ENCODE assay signal across 38 cellular contexts in genomic region chr16:20056436-20056835, GRCh38. TPM values are rescaled to one million over a fixed set of nuclear protein-coding genes. Genes with fewer than 3 reads are reported as not detected.
"Had no signal": no experiment of that assay in that cellular context is flagged by ENCODE, and none has a peak within 500 bp of the region (broad histone marks: within the 10 kb centered on the region; RNA-seq: fewer than 3 reads in every experiment).

No MANE protein-coding gene starts in this region.

- H3K36me3 ChIP-seq: adrenal gland, ascending aorta, brain microvascular endothelial cell, breast epithelium, cardiac muscle cell had no signal

- ATAC-seq: activated naive CD4-positive, alpha-beta T cell treated with anti-CD3 and anti-CD28 coated beads, Interleukin-2, amount 50 U/mL, for 72 hours; activated naive CD8-positive, alpha-beta T cell treated with anti-CD3 and anti-CD28 coated beads, Interleukin-2, amount 50 U/mL, for 24 hours; activated T-cell treated with anti-CD3 and anti-CD28 coated beads, Interleukin-2, amount 50 U/mL, for 4 hours; activated T-cell treated with anti-CD3 and anti-CD28 coated beads, Interleukin-2, amount 50 U/mL, for 72 hours; activated T-helper 17 cell treated with anti-CD3 and anti-CD28 coated beads, Interleukin-2, amount 50 U/mL, for 72 hours; body of pancreas had no signal

- H3K4me3 ChIP-seq: adrenal gland, ascending aorta, body of pancreas, breast epithelium, cardiac muscle cell had no signal

- DNase-seq: activated effector memory CD4-positive, alpha-beta T cell treated with anti-CD3 and anti-CD28 coated beads, Interleukin-2, amount 50 U/mL, for 16 hours; activated effector memory CD4-positive, alpha-beta T cell treated with Interleukin-2 at 50 U/mL for 16 hours; activated gamma-delta T cell; activated gamma-delta T cell treated with Interleukin-2 at 50 U/mL for 16 hours; activated naive CD4-positive, alpha-beta T cell; activated naive CD4-positive, alpha-beta T cell treated with anti-CD3 and anti-CD28 coated beads for 36 hours; activated naive CD4-positive, alpha-beta T cell treated with anti-CD3 and anti-CD28 coated beads, Interleukin-2, amount 10 ng/mL, durations not matched to agents 7 days and 5 days; activated naive CD4-positive, alpha-beta T cell treated with anti-CD3 and anti-CD28 coated beads, Interleukin-2, amount 50 U/mL, for 16 hours; activated naive CD4-positive, alpha-beta T cell treated with Interleukin-2 at 50 U/mL for 16 hours; activated naive CD8-positive, alpha-beta T cell treated with anti-CD3 and anti-CD28 coated beads for 36 hours; activated naive CD8-positive, alpha-beta T cell treated with anti-CD3 and anti-CD28 coated beads, Interleukin-2, amount 10 ng/mL, durations not matched to agents 7 days and 5 days; activated naive CD8-positive, alpha-beta T cell treated with anti-CD3 and anti-CD28 coated beads, Interleukin-2, amount 50 U/mL, for 24 hours; activated T-cell treated with anti-CD3 and anti-CD28 coated beads, Interleukin-2, amount 50 U/mL, for 24 hours; activated T-cell treated with anti-CD3 and anti-CD28 coated beads, Interleukin-2, amount 50 U/mL, for 4 hours; activated T-cell treated with anti-CD3 and anti-CD28 coated beads, Interleukin-2, amount 50 U/mL, for 48 hours; activated T-cell treated with anti-CD3 and anti-CD28 coated beads, Interleukin-2, amount 50 U/mL, for 72 hours; adrenal gland; amniotic stem cell; amygdala; anterior cingulate cortex; aorta; body of pancreas; brain microvascular endothelial cell; caudate nucleus; central memory CD4-positive, alpha-beta T cell; cerebellar nuclear complex had no signal

- H3K27me3 ChIP-seq: adrenal gland, ascending aorta, body of pancreas, brain microvascular endothelial cell had no signal

- H3K9me3 ChIP-seq: adrenal gland, ascending aorta, body of pancreas, breast epithelium had no signal

- FAIRE-seq: astrocyte, bronchial epithelial cell had no signal

- H3K27ac ChIP-seq: adrenal gland, ascending aorta, body of pancreas, brain microvascular endothelial cell, breast epithelium, cardiac muscle cell had no signal

- H3K4me1 ChIP-seq: adrenal gland, ascending aorta, body of pancreas, breast epithelium had no signal

RNA-seq across cellular contexts. Expression of gene GPR139, which starts 17.3 kb away (rescaled TPM):
- total RNA-seq: activated naive CD4-positive, alpha-beta T cell treated with anti-CD3 and anti-CD28 coated beads for 36 hours; activated naive CD4-positive, alpha-beta T cell treated with anti-CD3 and anti-CD28 coated beads, Interleukin-2, amount 50 U/mL, for 72 hours; activated naive CD8-positive, alpha-beta T cell treated with anti-CD3 and anti-CD28 coated beads for 36 hours; activated naive CD8-positive, alpha-beta T cell treated with anti-CD3 and anti-CD28 coated beads, Interleukin-2, amount 10 ng/mL, durations not matched to agents 7 days and 5 days; activated T-cell treated with anti-CD3 and anti-CD28 coated beads, Interleukin-2, amount 50 U/mL, for 4 hours; activated T-cell treated with anti-CD3 and anti-CD28 coated beads, Interleukin-2, amount 50 U/mL, for 72 hours; activated T-helper 1 cell treated with anti-CD3 and anti-CD28 coated beads, Interleukin-12 subunit alpha, Interleukin-12 subunit beta, Interleukin-2, Interleukin-4 antibody, amounts not matched to agents 30 ng/mL and 10 ng/mL and 1 ng/mL, durations not matched to agents 14 hours and 24 hours and 36 hours; activated T-helper 17 cell treated with anti-CD3 and anti-CD28 coated beads, Interleukin-2, amount 50 U/mL, for 72 hours; activated T-helper 2 cell treated with anti-CD3 and anti-CD28 coated beads, Interferon-gamma antibody, Interleukin-2, Interleukin-4, amounts not matched to agents 10 μg/mL and 5 μg/mL and 100 μg/mL, durations not matched to agents 14 hours and 24 hours and 36 hours; adrenal gland; aorta; ascending aorta; astrocyte; body of pancreas; breast epithelium; bronchial epithelial cell; cardiac muscle cell; cardiac septum; chondrocyte had no signal
- polyA plus RNA-seq: adipose tissue, adrenal gland, aorta, cardiac muscle cell had no signal
